7 cellular contexts compared by ENCODE assay signal in the genomic region with DNA sequence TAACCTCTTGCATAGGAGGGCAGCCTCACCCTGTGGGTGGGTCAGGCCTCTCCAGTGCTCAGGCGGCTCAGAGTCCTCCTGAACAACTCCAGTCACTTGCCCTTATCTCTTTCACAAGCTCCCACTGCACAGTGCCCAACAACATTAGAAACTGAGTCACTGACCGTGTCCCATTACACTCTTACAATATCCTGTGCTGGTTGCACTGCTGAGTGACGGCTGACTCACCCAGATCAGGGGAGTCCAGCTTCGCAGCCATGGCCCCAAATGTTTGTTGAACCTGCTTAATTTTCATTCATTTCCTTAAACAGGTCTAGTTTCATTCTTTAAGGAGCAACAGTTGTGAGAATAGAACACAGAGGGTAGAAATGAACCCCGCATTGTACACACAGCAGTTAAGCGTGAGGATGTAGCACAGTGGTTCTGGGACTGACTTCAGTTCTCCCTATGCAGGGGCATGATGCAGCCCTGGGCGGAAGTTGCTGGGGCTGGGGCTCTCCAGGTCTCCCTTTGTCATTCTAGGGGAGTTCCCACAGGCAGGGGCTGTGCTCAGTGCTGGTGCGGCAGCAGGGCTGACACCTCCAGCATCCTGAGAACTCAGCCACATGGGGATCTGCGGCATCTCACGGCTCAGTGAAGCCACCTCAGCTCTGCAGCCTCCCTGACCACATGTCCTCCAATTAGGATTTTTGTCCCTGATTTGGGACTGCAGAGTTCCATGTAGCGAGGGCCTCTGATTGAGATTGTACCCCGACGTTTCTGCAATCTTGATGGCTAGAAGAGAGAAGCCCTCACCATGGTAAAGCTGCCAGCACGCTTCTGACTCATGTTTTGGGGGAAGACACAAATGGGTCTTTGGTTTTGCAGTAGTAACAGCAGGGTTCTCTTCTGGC.
DNase-seq lines count a peak whose midpoint lies in the region; ATAC-seq and TF ChIP-seq lines count a peak whose summit lies in the region.

No MANE protein-coding gene starts in this region.

- peak; percentile 69 to 86 for DNase-seq in activated CD4-positive, alpha-beta T cell treated with anti-CD3 and anti-CD28 coated beads, Interleukin-2, amount 50 U/mL, for 24 hours (ENCODE audit: low read depth in 1 of 2, low spot score in 1 of 2)
- DNase-seq in epithelial cell of prostate (ENCODE audit: low read depth, low spot score) (no peak), NCI-H345 (lab: John Stamatoyannopoulos, UW) (no peak), HEK293T (ENCODE audit: extremely low spot score) (no peak)
- DNase-seq in stimulated activated CD4-positive, alpha-beta T cell treated with anti-CD3 and anti-CD28 coated beads, TNF-alpha, amount 100 ng/mL, for 24 hours (ENCODE audit: low read depth in 3 of 3) = peak; percentile 76 to 88 (median 79)

- POLR2A ChIA-PET in HEK293T (lab: Yijun Ruan, JAX) = no interaction called here

- H3K27ac ChIP-seq in epithelial cell of prostate = peak overlapping the region; percentile 46

- CTCF ChIA-PET in HEK293T (lab: Yijun Ruan, JAX) = no interaction called here

- ATAC-seq in GM19351 (IDR thresholded peaks at IDR 0.05; ENCODE audit: unreplicated experiment) = peak; percentile 78
- peak; percentile 75 for ATAC-seq in HG03196 (IDR thresholded peaks at IDR 0.05; ENCODE audit: unreplicated experiment)

TF ChIP-seq in HEK293T, 16 proteins besides CTCF, POLR2A, EP300 and RAD21:
- TF ChIP-seq FOXA1 (IDR thresholded peaks at IDR 0.05) (no peak), ELF4 (IDR thresholded peaks at IDR 0.05) (no peak), ARNT (IDR thresholded peaks at IDR 0.05) (no peak)
TF ChIP-seq in HEK293T: peak in this region for 0.

Comparison
In these comparisons a context has a peak if more than half of its experiments do, and no peak if none do; other contexts are left out.
1. DNase-seq: peak in activated CD4-positive, alpha-beta T cell treated with anti-CD3 and anti-CD28 coated beads, Interleukin-2, amount 50 U/mL, for 24 hours (2 of 2) and stimulated activated CD4-positive, alpha-beta T cell treated with anti-CD3 and anti-CD28 coated beads, TNF-alpha, amount 100 ng/mL, for 24 hours (3 of 3); none in epithelial cell of prostate (single experiment), NCI-H345 (single experiment) and HEK293T (single experiment).